Comparison of ENCODE assay signal across 8 cellular contexts in the genomic region with DNA sequence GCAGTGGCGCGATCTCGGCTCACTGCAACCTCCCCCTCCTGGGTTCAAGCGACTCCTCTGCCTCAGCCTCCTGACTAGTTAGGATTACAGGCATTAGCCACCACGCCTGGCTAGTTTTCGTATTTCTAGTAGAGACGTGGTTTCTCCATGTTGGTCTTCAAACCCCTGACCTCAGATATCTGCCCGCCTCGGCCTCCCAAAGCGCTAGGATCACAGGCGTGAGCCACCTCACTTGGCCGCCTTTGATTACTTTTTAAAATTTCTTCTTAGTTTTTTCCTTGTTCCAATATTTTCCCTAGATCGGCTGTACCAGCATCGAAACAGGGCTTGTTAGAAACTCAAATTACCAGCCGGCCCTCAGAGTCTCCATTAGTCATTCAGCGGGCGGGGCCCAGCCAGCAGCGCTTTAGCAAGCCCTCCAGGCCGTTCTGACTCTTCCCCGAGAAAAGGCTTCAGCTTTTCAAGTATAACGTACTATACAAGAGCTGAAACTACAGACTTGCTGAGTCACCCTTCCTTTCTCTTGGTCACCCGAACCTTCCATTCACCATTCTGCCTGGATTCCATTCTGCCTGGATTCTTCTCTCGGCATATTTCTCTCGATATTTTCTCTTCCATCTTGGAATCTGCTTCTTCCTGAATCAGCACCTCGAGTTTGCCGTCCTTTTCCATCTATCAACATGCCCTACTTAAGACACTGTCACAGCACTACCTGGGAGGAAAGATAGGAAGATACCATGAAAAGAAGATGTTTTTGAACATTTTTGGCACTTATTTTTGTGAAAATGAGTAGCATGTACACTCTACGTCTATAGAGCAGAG. TPM values are rescaled to one million over a fixed set of nuclear protein-coding genes. Genes with fewer than 3 reads are reported as not detected.
DNase-seq lines count a peak whose midpoint lies in the region; TF ChIP-seq lines count a peak whose summit lies in the region.

No MANE protein-coding gene starts in this region.

- in situ Hi-C loops in GM13977 (cut with MboI; ENCODE audit: low pct_unique_long_range_greater_than_20kb, low sequenced_read_pairs, unreplicated experiment): no loop called here

- no peak overlapping the region for H3K4me3 ChIP-seq in cardiac fibroblast (replicated peaks in 1 of 2; ENCODE audit: low read depth in 2 of 2, low read length in 2 of 2)
- no peak overlapping the region for H3K4me3 ChIP-seq in esophagus muscularis mucosa

- intact Hi-C loops in esophagus muscularis mucosa (cut with DNase I): no loop called here

- H3K36me3 ChIP-seq in esophagus muscularis mucosa: no peaks in the 10 kb centered on the region

- TF ChIP-seq EP300 in esophagus muscularis mucosa (IDR thresholded peaks at IDR 0.05): no peak

- TF ChIP-seq POLR2A in esophagus muscularis mucosa (IDR thresholded peaks at IDR 0.05; ENCODE audit: low read depth): no peak

- peak; percentile 77 for DNase-seq in SIG-M5 treated with dmso at 0.1 percent for 504 hours (lab: John Stamatoyannopoulos, UW; ENCODE audit: unreplicated experiment)
- no peak for DNase-seq in SIG-M5 (lab: John Stamatoyannopoulos, UW)
- DNase-seq in NCI-H226: peak; percentile 87
- DNase-seq in cardiac fibroblast (ENCODE audit: low read depth in 2 of 2): peak; percentile 83 to 89
- DNase-seq in renal cortical epithelial cell (ENCODE audit: low read depth): peak; percentile 75
- no peak for DNase-seq in esophagus muscularis mucosa (ENCODE audit: extremely low spot score)
- DNase-seq in activated effector memory CD4-positive, alpha-beta T cell treated with Interleukin-2 at 50 U/mL for 16 hours: no peak
- DNase-seq in GM13977 (ENCODE audit: low spot score): no peak

- peaks cover 0 to 7% (median 0%) of the 10 kb centered on the region in 4 donors for H3K27me3 ChIP-seq in esophagus muscularis mucosa

- WGBS in esophagus muscularis mucosa: 72% methylated on average over 27 of the region's 27 CpGs

- H3K27ac ChIP-seq in esophagus muscularis mucosa (replicated peaks in 1 of 4): no peak overlapping the region

- no peaks in the 10 kb centered on the region for H3K9me3 ChIP-seq in esophagus muscularis mucosa

- TF ChIP-seq CTCF in cardiac fibroblast (IDR thresholded peaks at IDR 0.05; ENCODE audit: low read depth, low read length) (no peak), esophagus muscularis mucosa (IDR thresholded peaks at IDR 0.05) (no peak), GM13977 (IDR thresholded peaks at IDR 0.05; ENCODE audit: extremely low read depth, insufficient read depth, missing control alignments) (no peak)

- no peaks in the 10 kb centered on the region for H3K4me1 ChIP-seq in esophagus muscularis mucosa

RNA-seq across cellular contexts. Expression of a gene that starts 6.7 kb away (rescaled TPM):
- total RNA-seq in renal cortical epithelial cell: 193 and 362 TPM in 2 replicates
- total RNA-seq in esophagus muscularis mucosa: 100 to 1,000 TPM in 3 of 4 donors, 10 to 100 TPM in 1; 99.9 to 152 (median 103) TPM

Comparison
In these comparisons a context has a peak if more than half of its experiments do, and no peak if none do; other contexts are left out.
1. DNase-seq: peak in SIG-M5 treated with dmso at 0.1 percent for 504 hours (single experiment), NCI-H226 (single experiment), cardiac fibroblast (2 of 2) and renal cortical epithelial cell (single experiment); none in SIG-M5 (single experiment), esophagus muscularis mucosa (single experiment), activated effector memory CD4-positive, alpha-beta T cell treated with Interleukin-2 at 50 U/mL for 16 hours (single experiment) and GM13977 (single experiment).